27 cellular contexts compared by ENCODE assay signal in the genomic region with DNA sequence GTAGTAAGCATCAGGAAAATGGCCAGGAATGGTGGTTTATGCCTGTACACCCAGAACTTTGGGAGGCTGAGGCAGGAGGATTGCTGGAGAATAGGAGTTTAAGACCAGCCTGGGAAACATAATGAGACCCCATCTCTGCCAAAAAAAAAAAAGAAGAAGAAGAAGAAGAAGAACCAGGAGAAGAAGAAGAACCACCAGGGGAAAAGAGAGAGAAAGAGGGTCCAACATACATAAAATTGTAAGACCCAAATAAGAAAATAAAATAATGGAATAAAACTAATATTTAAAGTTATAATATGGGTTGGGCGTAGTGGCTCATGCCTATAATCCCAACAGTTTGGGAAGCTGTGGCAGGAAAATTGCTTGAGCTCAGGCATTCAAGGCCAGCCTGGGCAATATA.
"Had no signal": no experiment of that assay in that cellular context is flagged by ENCODE, and none has a peak within 500 bp of the region (broad histone marks: within the 10 kb centered on the region; RNA-seq: fewer than 3 reads in every experiment).

No MANE protein-coding gene starts in this region.

- H3K36me3 ChIP-seq: left lung, lower lobe of right lung, pancreas, right atrium auricular region, stomach, thyroid gland, transverse colon, upper lobe of left lung, vagina had no signal

- H3K27me3 ChIP-seq: left lung, pancreas, right atrium auricular region, stomach, testis, thyroid gland, transverse colon, upper lobe of left lung, vagina had no signal

- H3K4me1 ChIP-seq: left lung, lower lobe of right lung, pancreas, right atrium auricular region, stomach, testis, thyroid gland, upper lobe of left lung, vagina had no signal

- DNase-seq: immature natural killer cell; kidney; left colon; left lung; lower lobe of right lung; mammary epithelial cell; mesenchymal stem cell; naive thymus-derived CD8-positive, alpha-beta T cell; nucleus accumbens; pancreas; posterior cingulate gyrus; stimulated activated CD4-positive, alpha-beta T cell treated with anti-CD3 and anti-CD28 coated beads, Interleukin-12 subunit alpha, Interleukin-12 subunit beta, amount 100 ng/mL, for 4 hours; stimulated activated CD4-positive, alpha-beta T cell treated with anti-CD3 and anti-CD28 coated beads, Interleukin-15, amount 100 ng/mL, for 24 hours; stimulated activated CD4-positive, alpha-beta T cell treated with anti-CD3 and anti-CD28 coated beads, Interleukin-2, amount 100 ng/mL, for 24 hours; stimulated activated CD4-positive, alpha-beta T cell treated with anti-CD3 and anti-CD28 coated beads, Interleukin-4, amount 100 ng/mL, for 1 hour; stimulated activated naive B cell treated with anti-CD40 and anti-IgM and Interleukin-4, amounts not matched to agents 10 μg/mL and 1 μg/mL and 100 μg/mL, for 72 hours; stimulated activated naive CD8-positive, alpha-beta T cell treated with anti-CD3 and anti-CD28 coated beads, Interleukin-15, Interleukin-2, amounts not matched to agents 100 U/mL and 50 U/mL, for 24 hours; stomach; testis; thyroid gland; transverse colon; upper lobe of left lung had no signal

- FAIRE-seq: islet of Langerhans, kidney, pancreas had no signal

- H3K9me3 ChIP-seq: pancreas, testis, thyroid gland had no signal

- H3K27ac ChIP-seq: left lung, lower lobe of right lung, pancreas, right atrium auricular region, skin epidermis, stomach, testis, thyroid gland, transverse colon, upper lobe of left lung, vagina had no signal

- H3K4me3 ChIP-seq: left lung, lower lobe of right lung, pancreas, right atrium auricular region, skin epidermis, stomach, testis, thyroid gland, transverse colon, upper lobe of left lung, vagina had no signal

- ATAC-seq: left colon; left lung; lower lobe of right lung; naive thymus-derived CD8-positive, alpha-beta T cell; pancreas; sciatic nerve; stimulated activated naive B cell treated with anti-CD40 and anti-IgM and Interleukin-4, amounts not matched to agents 10 μg/mL and 1 μg/mL and 100 μg/mL, for 72 hours; stimulated activated naive CD8-positive, alpha-beta T cell treated with anti-CD3 and anti-CD28 coated beads, Interleukin-15, Interleukin-2, amounts not matched to agents 100 U/mL and 50 U/mL, for 24 hours had no signal
